24 cellular contexts compared by ENCODE assay signal in genomic region chr6:159212026-159212425, GRCh38. TPM values are rescaled to one million over a fixed set of nuclear protein-coding genes. Genes with fewer than 3 reads are reported as not detected.
DNase-seq lines count a peak whose midpoint lies in the region; ATAC-seq and TF ChIP-seq lines count a peak whose summit lies in the region.
"Had no signal": no experiment of that assay in that cellular context is flagged by ENCODE, and none has a peak within 500 bp of the region (broad histone marks: within the 10 kb centered on the region; RNA-seq: fewer than 3 reads in every experiment).

No MANE protein-coding gene starts in this region.

- in situ Hi-C loops in astrocyte of the cerebellum (cut with HindIII; ENCODE audit: low sequenced_read_pairs), result no loop called here

- TF ChIP-seq CTCF in DOHH2 (IDR thresholded peaks at IDR 0.05; ENCODE audit: low read depth, low read length, poor library complexity, severe bottlenecking) (no peak), astrocyte of the cerebellum (IDR thresholded peaks at IDR 0.05; ENCODE audit: low read depth, low read length, missing control alignments) (no peak), foreskin keratinocyte (conservative IDR thresholded peaks at IDR 0.05) (no peak)

- H3F3A ChIP-seq in DOHH2 (ENCODE audit: control insufficient read depth, insufficient read depth), result no peaks in the 10 kb centered on the region

- DNase-seq in NCI-H1105 treated with DMSO at 0.1 percent for 48 hours (lab: John Stamatoyannopoulos, UW) (peak; percentile 47), NCI-H1105 (lab: John Stamatoyannopoulos, UW) (no peak), astrocyte of the cerebellum (ENCODE audit: low read depth) (peak; percentile 15), iris pigment epithelial cell (ENCODE audit: low read depth) (peak; percentile 7), foreskin keratinocyte (no peak)
- DNase-seq: activated CD4-positive, alpha-beta T cell treated with anti-CD3 and anti-CD28 coated beads for 48 hours; activated naive CD4-positive, alpha-beta T cell; activated T-cell treated with anti-CD3 and anti-CD28 coated beads, Interleukin-2, amount 50 U/mL, for 48 hours; CD8-positive, alpha-beta T cell; colonic mucosa; DMS53; effector memory CD8-positive, alpha-beta T cell; GM23248; naive thymus-derived CD8-positive, alpha-beta T cell; NCI-H1048; NCI-H510A treated with DMSO at 0.1 percent for 48 hours; stimulated activated CD4-positive, alpha-beta T cell treated with anti-CD3 and anti-CD28 coated beads, Interleukin-2, amount 100 ng/mL, for 24 hours had no signal

- H3K36me3 ChIP-seq in DOHH2 (ENCODE audit: control insufficient read depth, low read length), result no peaks in the 10 kb centered on the region
- H3K36me3 ChIP-seq: colonic mucosa had no signal

- peak overlapping the region; percentile 5; the same call in 1 of the 2 replicates for H3K27ac ChIP-seq in DOHH2 (ENCODE audit: low read depth, low read length)
- no peak overlapping the region for H3K27ac ChIP-seq in foreskin keratinocyte
- H3K27ac ChIP-seq: 22Rv1, colonic mucosa, GM23248, SK-N-MC had no signal

- H3K4me1 ChIP-seq in DOHH2 (ENCODE audit: control insufficient read depth, low read length) (peaks cover 36% of the 10 kb centered on the region), foreskin keratinocyte (no peaks in the 10 kb centered on the region)
- H3K4me1 ChIP-seq: colonic mucosa had no signal

- H4K20me1 ChIP-seq in DOHH2 (ENCODE audit: control insufficient read depth, insufficient read depth, low read depth, low read length), result no peaks in the 10 kb centered on the region

- H3K9me3 ChIP-seq in DOHH2 (ENCODE audit: control insufficient read depth, insufficient read depth, low read length), result no peaks in the 10 kb centered on the region
- H3K9me3 ChIP-seq: colonic mucosa had no signal

- no peaks in the 10 kb centered on the region for H3K9me2 ChIP-seq in DOHH2 (replicated peaks; ENCODE audit: control insufficient read depth, low read length)

- peak overlapping the region; percentile 15; the same call in 1 of the 2 replicates for H3K4me3 ChIP-seq in DOHH2 (ENCODE audit: low read length)
- H3K4me3 ChIP-seq in astrocyte of the cerebellum (ENCODE audit: low read depth, low read length), result no peak overlapping the region
- H3K4me3 ChIP-seq: colonic mucosa, GM23248, SK-N-MC, smooth muscle cell had no signal

- ATAC-seq in HG03460 (IDR thresholded peaks at IDR 0.05; ENCODE audit: unreplicated experiment) (no peak), HG03039 (IDR thresholded peaks at IDR 0.05; ENCODE audit: unreplicated experiment) (no peak), foreskin keratinocyte (no peak)
- ATAC-seq: CD8-positive, alpha-beta T cell; effector memory CD8-positive, alpha-beta T cell; naive thymus-derived CD8-positive, alpha-beta T cell had no signal

- peak overlapping the region; percentile 45 for H3K4me2 ChIP-seq in DOHH2 (ENCODE audit: low read length)
- H3K4me2 ChIP-seq: smooth muscle cell had no signal

- H3K79me2 ChIP-seq in DOHH2 (ENCODE audit: control insufficient read depth, low read length), result no peaks in the 10 kb centered on the region

- H3K27me3 ChIP-seq in DOHH2 (ENCODE audit: control insufficient read depth, low read length) (no peaks in the 10 kb centered on the region), foreskin keratinocyte (no peaks in the 10 kb centered on the region)
- H3K27me3 ChIP-seq: colonic mucosa had no signal

RNA-seq across cellular contexts. Expression of gene FNDC1, which starts 42.8 kb away (rescaled TPM):
- total RNA-seq in foreskin keratinocyte, result 0.03 and 0.04 TPM in 2 replicates
- 0.01 and 0.02 TPM in 2 replicates for polyA plus RNA-seq in foreskin keratinocyte
- total RNA-seq: CD8-positive, alpha-beta T cell; HT1080; naive thymus-derived CD8-positive, alpha-beta T cell; smooth muscle cell had no signal
- polyA plus RNA-seq: naive thymus-derived CD8-positive, alpha-beta T cell had no signal

Comparison
In these comparisons a context has a peak if more than half of its experiments do, and no peak if none do; other contexts are left out.
1. DNase-seq: peak in NCI-H1105 treated with DMSO at 0.1 percent for 48 hours (single experiment), astrocyte of the cerebellum (single experiment) and iris pigment epithelial cell (single experiment); none in NCI-H1105 (single experiment) and foreskin keratinocyte (0 of 2).